16 cellular contexts compared by ENCODE assay signal in genomic region chr7:133365892-133366291, GRCh38.
A peak's percentile ranks its signal among the peaks of the same experiment; 100 is the strongest.
DNase-seq lines count a peak whose midpoint lies in the region; ATAC-seq and TF ChIP-seq lines count a peak whose summit lies in the region.
"Had no signal": no experiment of that assay in that cellular context is flagged by ENCODE, and none has a peak within 500 bp of the region (broad histone marks: within the 10 kb centered on the region; RNA-seq: fewer than 3 reads in every experiment).

No MANE protein-coding gene starts in this region.

- no peak overlapping the region for H3K9ac ChIP-seq in mesenchymal stem cell (ENCODE audit: low read length)

- no peak overlapping the region for H2AFZ ChIP-seq in mesenchymal stem cell (ENCODE audit: low read depth, low read length)
- H2AFZ ChIP-seq: GM23338 had no signal

- no peak overlapping the region for H3K4me2 ChIP-seq in mesenchymal stem cell (ENCODE audit: low read length, poor library complexity, severe bottlenecking)
- H3K4me2 ChIP-seq: GM23338 had no signal

- H3K36me3 Mint-ChIP-seq in natural killer cell (peaks cover 11% of the 10 kb centered on the region), nephron progenitor cell (ENCODE audit: low read depth) (peaks cover 14% of the 10 kb centered on the region)
- peaks cover 4% of the 10 kb centered on the region for H3K36me3 Mint-ChIP-seq in natural killer cell treated with Interleukin-12 subunit alpha and Interleukin-12 subunit beta and Interleukin-15 and Interleukin-18, amount 100 ng/mL, for 72 hours

- H3K27me3 Mint-ChIP-seq in natural killer cell (ENCODE audit: low read depth in 2 of 2) = no peaks in the 10 kb centered on the region
- no peaks in the 10 kb centered on the region for H3K27me3 Mint-ChIP-seq in natural killer cell treated with Interleukin-12 subunit alpha and Interleukin-12 subunit beta and Interleukin-15 and Interleukin-18, amount 100 ng/mL, for 72 hours
- H3K27me3 Mint-ChIP-seq in nephron progenitor cell (ENCODE audit: low read depth, poor library complexity) = no peaks in the 10 kb centered on the region

- H3K27me3 ChIP-seq in mesenchymal stem cell (ENCODE audit: control insufficient read depth in 1 of 2, insufficient read depth in 1 of 2, low read length in 2 of 2) = no peaks in the 10 kb centered on the region

- H3K23ac ChIP-seq in mesenchymal stem cell (ENCODE audit: low read length in 2 of 2) = no peak overlapping the region

- no peak overlapping the region for H2BK12ac ChIP-seq in mesenchymal stem cell (ENCODE audit: low read length in 2 of 2)

- 100% methylated on average over 1 of the region's 3 CpGs for WGBS in mesenchymal stem cell

- H2BK15ac ChIP-seq in mesenchymal stem cell (ENCODE audit: low read depth, poor library complexity, severe bottlenecking) = no peak overlapping the region

- no peak overlapping the region for H4K91ac ChIP-seq in mesenchymal stem cell (ENCODE audit: low read length)

- H4K8ac ChIP-seq in mesenchymal stem cell (ENCODE audit: low read length) = no peak overlapping the region

- peaks cover 34 to 44% of the 10 kb centered on the region in 2 donors for H3K4me1 Mint-ChIP-seq in natural killer cell
- peaks cover 28 to 30% of the 10 kb centered on the region in 2 donors for H3K4me1 Mint-ChIP-seq in natural killer cell treated with Interleukin-12 subunit alpha and Interleukin-12 subunit beta and Interleukin-15 and Interleukin-18, amount 100 ng/mL, for 72 hours (ENCODE audit: low read depth in 2 of 2)
- H3K4me1 Mint-ChIP-seq in nephron progenitor cell = peaks cover 15% of the 10 kb centered on the region

- intact Hi-C loops in natural killer cell (cut with micrococcal nuclease) = no loop called here

- no peaks in the 10 kb centered on the region for H3K4me1 ChIP-seq in mesenchymal stem cell (ENCODE audit: control insufficient read depth, insufficient read depth, low read depth, low read length)

- H3K9me3 Mint-ChIP-seq in natural killer cell (no peaks in the 10 kb centered on the region), nephron progenitor cell (peaks cover 10% of the 10 kb centered on the region)
- H3K9me3 Mint-ChIP-seq in natural killer cell treated with Interleukin-12 subunit alpha and Interleukin-12 subunit beta and Interleukin-15 and Interleukin-18, amount 100 ng/mL, for 72 hours = no peaks in the 10 kb centered on the region
- H3K9me3 Mint-ChIP-seq: activated T-cell treated with anti-CD3 and anti-CD28 coated beads, Interleukin-2, amount 50 U/mL, for 72 hours had no signal

- H3K14ac ChIP-seq in mesenchymal stem cell (ENCODE audit: low read length in 2 of 2) = no peak overlapping the region

- H3K27ac ChIP-seq in mesenchymal stem cell (ENCODE audit: low read length, poor library complexity, severe bottlenecking) = peak overlapping the region; percentile 7

- no peak overlapping the region for H2BK5ac ChIP-seq in mesenchymal stem cell (ENCODE audit: low read depth, low read length, poor library complexity, severe bottlenecking)

- H3K18ac ChIP-seq in mesenchymal stem cell (ENCODE audit: low read depth in 1 of 2, low read length in 2 of 2) = no peak overlapping the region

- H3K4me3 ChIP-seq in choroid plexus epithelial cell (ENCODE audit: low read depth, low read length) (no peak overlapping the region), mesenchymal stem cell (ENCODE audit: insufficient read depth in 1 of 2, low read depth in 1 of 2, low read length in 2 of 2) (no peak overlapping the region)
- H3K4me3 ChIP-seq: GM23338 had no signal

- H3K4me3 Mint-ChIP-seq in natural killer cell (peak overlapping the region; percentile 19), nephron progenitor cell (no peak overlapping the region)
- no peak overlapping the region for H3K4me3 Mint-ChIP-seq in natural killer cell treated with Interleukin-12 subunit alpha and Interleukin-12 subunit beta and Interleukin-15 and Interleukin-18, amount 100 ng/mL, for 72 hours
- H3K4me3 Mint-ChIP-seq: activated T-cell treated with anti-CD3 and anti-CD28 coated beads, Interleukin-2, amount 50 U/mL, for 72 hours; GM23338 had no signal

- no peak for ATAC-seq in natural killer cell
- ATAC-seq in natural killer cell treated with Interleukin-12 subunit alpha and Interleukin-12 subunit beta and Interleukin-15 and Interleukin-18, amount 100 ng/mL, for 72 hours = no peak
- no peak for ATAC-seq in GM21825 (IDR thresholded peaks at IDR 0.05; ENCODE audit: unreplicated experiment)
- no peak for ATAC-seq in HG02981 (IDR thresholded peaks at IDR 0.05; ENCODE audit: unreplicated experiment)
- ATAC-seq: activated T-cell treated with anti-CD3 and anti-CD28 coated beads, Interleukin-2, amount 50 U/mL, for 72 hours; GM23338; stimulated activated naive CD8-positive, alpha-beta T cell treated with anti-CD3 and anti-CD28 coated beads, Interleukin-15, Interleukin-2, amounts not matched to agents 100 U/mL and 50 U/mL, for 24 hours had no signal

- peaks cover 13% of the 10 kb centered on the region for H3K79me1 ChIP-seq in mesenchymal stem cell (replicated peaks; ENCODE audit: low read length, poor library complexity, severe bottlenecking)

- no peak overlapping the region for H2BK120ac ChIP-seq in mesenchymal stem cell (ENCODE audit: low read depth, low read length)

- no peak overlapping the region for H3K4ac ChIP-seq in mesenchymal stem cell (ENCODE audit: low read depth in 1 of 2, low read length in 2 of 2)

- no peak for DNase-seq in natural killer cell
- DNase-seq in natural killer cell treated with Interleukin-12 subunit alpha and Interleukin-12 subunit beta and Interleukin-15 and Interleukin-18, amount 100 ng/mL, for 72 hours (ENCODE audit: low spot score) = no peak
- DNase-seq in choroid plexus epithelial cell (ENCODE audit: low read depth) = peak; percentile 66
- no peak for DNase-seq in mesenchymal stem cell
- no peak for DNase-seq in nephron progenitor cell
- no peak for DNase-seq in NCI-H774 (lab: John Stamatoyannopoulos, UW)
- DNase-seq: activated T-cell treated with anti-CD3 and anti-CD28 coated beads, Interleukin-2, amount 50 U/mL, for 72 hours; effector memory CD4-positive, alpha-beta T cell; kidney; NCI-H2029 treated with DMSO at 0.1 percent for 48 hours; NCI-H82; stimulated activated naive CD8-positive, alpha-beta T cell treated with anti-CD3 and anti-CD28 coated beads, Interleukin-15, Interleukin-2, amounts not matched to agents 100 U/mL and 50 U/mL, for 24 hours; T1000 had no signal

- H2AK5ac ChIP-seq in mesenchymal stem cell (ENCODE audit: low read length, severe bottlenecking) = no peak overlapping the region

- H3K36me3 ChIP-seq in mesenchymal stem cell (ENCODE audit: control insufficient read depth in 1 of 2, insufficient read depth in 2 of 2, low read depth in 1 of 2, low read length in 2 of 2) = no peaks in the 10 kb centered on the region

- TF ChIP-seq CTCF in natural killer cell (IDR thresholded peaks at IDR 0.05) = no peak
- no peak for TF ChIP-seq CTCF in choroid plexus epithelial cell (conservative IDR thresholded peaks at IDR 0.05; ENCODE audit: low read depth, low read length)
- TF ChIP-seq CTCF in nephron progenitor cell (IDR thresholded peaks at IDR 0.05) = no peak

- H3K27ac Mint-ChIP-seq in natural killer cell = peak overlapping the region in 1 of 2 donors; percentile 74
- no peak overlapping the region for H3K27ac Mint-ChIP-seq in natural killer cell treated with Interleukin-12 subunit alpha and Interleukin-12 subunit beta and Interleukin-15 and Interleukin-18, amount 100 ng/mL, for 72 hours
- H3K27ac Mint-ChIP-seq in nephron progenitor cell = no peak overlapping the region
- H3K27ac Mint-ChIP-seq: activated T-cell treated with anti-CD3 and anti-CD28 coated beads, Interleukin-2, amount 50 U/mL, for 72 hours; GM23338 had no signal

- no peaks in the 10 kb centered on the region for H3K9me3 ChIP-seq in mesenchymal stem cell (ENCODE audit: control insufficient read depth, low read length)
